Comparison of ENCODE assay signal across 14 cellular contexts in the genomic region with DNA sequence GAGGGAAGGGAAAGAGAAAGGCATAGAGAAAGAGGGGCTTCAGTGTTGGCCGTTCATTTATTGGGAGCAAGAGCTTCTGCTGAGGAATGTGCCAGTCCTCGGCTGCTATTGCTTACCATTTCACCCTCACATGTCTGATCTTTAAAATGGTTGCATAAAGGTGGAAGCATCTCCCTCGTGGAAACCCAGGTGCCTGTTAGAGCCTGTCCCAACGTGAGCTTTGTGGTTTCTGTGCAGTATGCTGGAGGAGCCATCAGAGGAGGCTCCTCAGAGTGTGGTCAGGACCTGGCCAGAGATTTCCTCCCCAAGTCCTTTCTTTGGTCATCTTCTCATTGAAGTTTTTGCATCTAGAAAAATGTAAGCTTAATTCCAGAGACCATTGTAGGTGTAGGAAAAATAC.
"Had no signal": no experiment of that assay in that cellular context is flagged by ENCODE, and none has a peak within 500 bp of the region (broad histone marks: within the 10 kb centered on the region; RNA-seq: fewer than 3 reads in every experiment).

No MANE protein-coding gene starts in this region.

- H3K27me3 Mint-ChIP-seq: memory B cell had no signal

- H3K27ac Mint-ChIP-seq: memory B cell, nephron had no signal

- H3K4me3 Mint-ChIP-seq: memory B cell, nephron had no signal

- ATAC-seq: esophagus mucosa, mucosa of descending colon had no signal

- H3K4me1 Mint-ChIP-seq: memory B cell, nephron had no signal

- DNase-seq: activated CD4-positive, alpha-beta T cell treated with anti-CD3 and anti-CD28 coated beads, Interleukin-2, amount 50 U/mL, for 48 hours; activated CD4-positive, CD25-positive, alpha-beta regulatory T cell treated with anti-CD3 and anti-CD28 coated beads, Interleukin-2, amount 50 U/mL, for 72 hours; adrenal gland; kidney; left ventricle myocardium inferior; mucosa of descending colon; nucleus accumbens; posterior cingulate gyrus; stimulated activated CD4-positive, alpha-beta T cell treated with anti-CD3 and anti-CD28 coated beads, Interleukin-2, amount 100 ng/mL, for 48 hours; stimulated activated naive CD4-positive, alpha-beta T cell; T1000 had no signal

- H3K9me3 Mint-ChIP-seq: memory B cell, nephron had no signal

- FAIRE-seq: kidney had no signal
